Comparison of ENCODE assay signal across 29 cellular contexts in genomic region chr2:109109342-109109741, GRCh38.
"Had no signal": no experiment of that assay in that cellular context is flagged by ENCODE, and none has a peak within 500 bp of the region (broad histone marks: within the 10 kb centered on the region; RNA-seq: fewer than 3 reads in every experiment).

No MANE protein-coding gene starts in this region.

- H3K9me3 ChIP-seq: lower lobe of right lung, neutrophil, ovary, right atrium auricular region, spleen, suprapubic skin, thoracic aorta, tibial artery, upper lobe of right lung had no signal

- H2AFZ ChIP-seq: hepatocyte, neural progenitor cell had no signal

- H3K9ac ChIP-seq: neural progenitor cell had no signal

- H3K4me1 Mint-ChIP-seq: mesothelial cell of epicardium; naive B cell; natural killer cell; stimulated activated effector memory CD8-positive, alpha-beta T cell treated with anti-CD3 and anti-CD28 coated beads, Interleukin-12 subunit alpha, Interleukin-12 subunit beta, amount 100 ng/mL, for 72 hours had no signal

- H3K4me3 ChIP-seq: hepatocyte, lower lobe of right lung, neural progenitor cell, ovary, right atrium auricular region, skin epidermis, spleen, suprapubic skin, thoracic aorta, tibial artery, upper lobe of right lung had no signal

- ATAC-seq: left cardiac atrium; left lobe of liver; left ventricle myocardium superior; lower lobe of right lung; natural killer cell; sciatic nerve; stimulated activated effector memory CD8-positive, alpha-beta T cell treated with anti-CD3 and anti-CD28 coated beads, Interleukin-12 subunit alpha, Interleukin-12 subunit beta, amount 100 ng/mL, for 72 hours; upper lobe of right lung had no signal

- H3K27me3 Mint-ChIP-seq: stimulated activated naive CD8-positive, alpha-beta T cell treated with anti-CD3 and anti-CD28 coated beads, Interleukin-15, Interleukin-2, amounts not matched to agents 100 ng/mL and 50 ng/mL, for 24 hours had no signal

- H3K27me3 ChIP-seq: hepatocyte, neural progenitor cell, neutrophil, ovary, right atrium auricular region, spleen, suprapubic skin, tibial artery, upper lobe of right lung had no signal

- DNase-seq: islet precursor cell; kidney glomerular epithelial cell; left cardiac atrium; left ventricle myocardium superior; lower lobe of right lung; naive B cell; natural killer cell; nephron progenitor cell; ovary; spleen; stimulated activated CD4-positive, alpha-beta T cell treated with anti-CD3 and anti-CD28 coated beads, Interleukin-4, amount 100 ng/mL, for 24 hours; stimulated activated naive CD4-positive, alpha-beta T cell; tibial artery; trophoblast cell; upper lobe of right lung had no signal

- H3K36me3 ChIP-seq: lower lobe of right lung, neural progenitor cell, neutrophil, ovary, right atrium auricular region, spleen, suprapubic skin, thoracic aorta, tibial artery, upper lobe of right lung had no signal

- H3K27ac Mint-ChIP-seq: mesothelial cell of epicardium; naive B cell; natural killer cell; nephron progenitor cell; progenitor cell of endocrine pancreas; stimulated activated effector memory CD8-positive, alpha-beta T cell treated with anti-CD3 and anti-CD28 coated beads, Interleukin-12 subunit alpha, Interleukin-12 subunit beta, amount 100 ng/mL, for 72 hours; stimulated activated naive CD8-positive, alpha-beta T cell treated with anti-CD3 and anti-CD28 coated beads, Interleukin-15, Interleukin-2, amounts not matched to agents 100 ng/mL and 50 ng/mL, for 24 hours had no signal

- H3K36me3 Mint-ChIP-seq: mesothelial cell of epicardium; naive B cell; natural killer cell; stimulated activated effector memory CD8-positive, alpha-beta T cell treated with anti-CD3 and anti-CD28 coated beads, Interleukin-12 subunit alpha, Interleukin-12 subunit beta, amount 100 ng/mL, for 72 hours had no signal

- H3K4me1 ChIP-seq: lower lobe of right lung, neural progenitor cell, right atrium auricular region, spleen, suprapubic skin, tibial artery, upper lobe of right lung had no signal

- H3K27ac ChIP-seq: hepatocyte, lower lobe of right lung, neural progenitor cell, neutrophil, ovary, right atrium auricular region, skin epidermis, spleen, suprapubic skin, thoracic aorta, tibial artery, upper lobe of right lung had no signal

- H3K9me3 Mint-ChIP-seq: mesothelial cell of epicardium; natural killer cell; stimulated activated effector memory CD8-positive, alpha-beta T cell treated with anti-CD3 and anti-CD28 coated beads, Interleukin-12 subunit alpha, Interleukin-12 subunit beta, amount 100 ng/mL, for 72 hours; stimulated activated naive CD8-positive, alpha-beta T cell treated with anti-CD3 and anti-CD28 coated beads, Interleukin-15, Interleukin-2, amounts not matched to agents 100 ng/mL and 50 ng/mL, for 24 hours had no signal

- H3K79me2 ChIP-seq: hepatocyte had no signal

- FAIRE-seq: urothelium cell line had no signal

- H3K4me3 Mint-ChIP-seq: mesothelial cell of epicardium; naive B cell; natural killer cell; nephron progenitor cell; neural progenitor cell; stimulated activated effector memory CD8-positive, alpha-beta T cell treated with anti-CD3 and anti-CD28 coated beads, Interleukin-12 subunit alpha, Interleukin-12 subunit beta, amount 100 ng/mL, for 72 hours; stimulated activated naive CD8-positive, alpha-beta T cell treated with anti-CD3 and anti-CD28 coated beads, Interleukin-15, Interleukin-2, amounts not matched to agents 100 ng/mL and 50 ng/mL, for 24 hours had no signal

- H3K4me2 ChIP-seq: hepatocyte, neural progenitor cell had no signal
